Comparison of ENCODE assay signal across 19 cellular contexts in the genomic region with DNA sequence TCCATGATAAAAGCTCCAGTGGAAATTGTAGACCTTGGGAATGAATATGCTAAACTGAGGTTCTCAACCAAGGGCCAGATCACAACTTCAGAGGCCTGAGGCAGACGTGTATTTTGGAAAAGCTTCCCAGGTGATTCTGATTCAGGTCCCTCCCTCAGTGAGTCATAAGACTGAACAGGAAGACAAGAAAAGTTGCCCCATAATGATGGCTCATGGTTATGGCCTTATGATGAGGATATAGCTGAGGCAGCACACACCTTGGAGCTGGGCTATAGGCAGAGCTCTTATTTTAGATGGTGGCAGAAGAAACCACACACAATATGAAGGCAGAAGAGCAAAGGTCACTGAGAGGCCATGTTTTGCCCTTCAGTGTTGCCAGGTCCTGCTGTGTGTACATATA. TPM values are rescaled to one million over a fixed set of nuclear protein-coding genes. Genes with fewer than 3 reads are reported as not detected.
"Had no signal": no experiment of that assay in that cellular context is flagged by ENCODE, and none has a peak within 500 bp of the region (broad histone marks: within the 10 kb centered on the region; RNA-seq: fewer than 3 reads in every experiment).

No MANE protein-coding gene starts in this region.

- H3K36me3 Mint-ChIP-seq: activated CD8-positive, alpha-beta memory T cell treated with anti-CD3 and anti-CD28 coated beads, Interleukin-2, amount 10 ng/mL, durations not matched to agents 7 days and 5 days; immature natural killer cell; naive thymus-derived CD4-positive, alpha-beta T cell had no signal

- H3K27ac ChIP-seq: pancreas, sigmoid colon, stomach had no signal

- H3K27me3 ChIP-seq: esophagus squamous epithelium, pancreas, sigmoid colon, stomach had no signal

- ATAC-seq: activated CD4-positive, CD25-positive, alpha-beta regulatory T cell treated with anti-CD3 and anti-CD28 coated beads, Interleukin-2, amount 50 U/mL, for 24 hours; activated CD8-positive, alpha-beta memory T cell treated with anti-CD3 and anti-CD28 coated beads, Interleukin-2, amount 10 ng/mL, durations not matched to agents 7 days and 5 days; naive thymus-derived CD4-positive, alpha-beta T cell; pancreas had no signal

- H3K4me1 Mint-ChIP-seq: activated CD8-positive, alpha-beta memory T cell treated with anti-CD3 and anti-CD28 coated beads, Interleukin-2, amount 10 ng/mL, durations not matched to agents 7 days and 5 days; immature natural killer cell; naive thymus-derived CD4-positive, alpha-beta T cell had no signal

- DNase-seq: activated CD4-positive, alpha-beta T cell treated with anti-CD3 and anti-CD28 coated beads, Interleukin-2, amount 50 U/mL, for 4 hours; activated CD8-positive, alpha-beta memory T cell treated with anti-CD3 and anti-CD28 coated beads, Interleukin-2, amount 10 ng/mL, durations not matched to agents 7 days and 5 days; activated naive CD4-positive, alpha-beta T cell treated with anti-CD3 and anti-CD28 coated beads, Interleukin-2, amount 50 U/mL, for 16 hours; activated T-cell treated with anti-CD3 and anti-CD28 coated beads, Interleukin-2, amount 50 U/mL, for 1 hour; esophagus squamous epithelium; head of caudate nucleus; immature natural killer cell; naive thymus-derived CD4-positive, alpha-beta T cell; pancreas; sigmoid colon; stimulated activated CD4-positive, alpha-beta T cell treated with anti-CD3 and anti-CD28 coated beads, Interleukin-1b, Interleukin-23, amount 100 ng/mL, for 48 hours; stomach; T-helper 1 cell; T1000 had no signal

- H3K27ac Mint-ChIP-seq: activated CD8-positive, alpha-beta memory T cell treated with anti-CD3 and anti-CD28 coated beads, Interleukin-2, amount 10 ng/mL, durations not matched to agents 7 days and 5 days; activated T-helper 2 cell treated with anti-CD3 and anti-CD28 coated beads, Interferon-gamma antibody, Interleukin-2, Interleukin-4, amounts not matched to agents 10 μg/mL and 5 μg/mL and 100 μg/mL, durations not matched to agents 14 hours and 24 hours and 36 hours; immature natural killer cell; naive thymus-derived CD4-positive, alpha-beta T cell had no signal

- H3K4me3 Mint-ChIP-seq: activated CD8-positive, alpha-beta memory T cell treated with anti-CD3 and anti-CD28 coated beads, Interleukin-2, amount 10 ng/mL, durations not matched to agents 7 days and 5 days; immature natural killer cell; naive thymus-derived CD4-positive, alpha-beta T cell had no signal

- H3K9me3 Mint-ChIP-seq: activated T-helper 2 cell treated with anti-CD3 and anti-CD28 coated beads, Interferon-gamma antibody, Interleukin-2, Interleukin-4, amounts not matched to agents 10 μg/mL and 5 μg/mL and 100 μg/mL, durations not matched to agents 14 hours and 24 hours and 36 hours; immature natural killer cell had no signal

- H3K36me3 ChIP-seq: esophagus squamous epithelium, pancreas, sigmoid colon, stomach had no signal

- H3K4me1 ChIP-seq: pancreas had no signal

- H3K9me3 ChIP-seq: esophagus squamous epithelium, pancreas, sigmoid colon, stomach had no signal

- H3K4me3 ChIP-seq: esophagus squamous epithelium, pancreas, sigmoid colon, stomach had no signal

RNA-seq across cellular contexts. Expression of a gene that starts 9.6 kb away (rescaled TPM):
- total RNA-seq: activated T-helper 2 cell treated with anti-CD3 and anti-CD28 coated beads, Interferon-gamma antibody, Interleukin-2, Interleukin-4, amounts not matched to agents 10 μg/mL and 5 μg/mL and 100 μg/mL, durations not matched to agents 14 hours and 24 hours and 36 hours; naive thymus-derived CD4-positive, alpha-beta T cell had no signal
- polyA plus RNA-seq: immature natural killer cell had no signal

RNA-seq across cellular contexts. Expression of a gene that starts 48.1 kb away (rescaled TPM):
- total RNA-seq: activated CD8-positive, alpha-beta memory T cell treated with anti-CD3 and anti-CD28 coated beads, Interleukin-2, amount 10 ng/mL, durations not matched to agents 7 days and 5 days; activated T-helper 2 cell treated with anti-CD3 and anti-CD28 coated beads, Interferon-gamma antibody, Interleukin-2, Interleukin-4, amounts not matched to agents 10 μg/mL and 5 μg/mL and 100 μg/mL, durations not matched to agents 14 hours and 24 hours and 36 hours; cardiac septum; frontal cortex; naive thymus-derived CD4-positive, alpha-beta T cell; sigmoid colon; urinary bladder had no signal
- polyA plus RNA-seq: immature natural killer cell; naive thymus-derived CD4-positive, alpha-beta T cell had no signal
